In genomic region chr2:27655155-27655951, GRCh38 we compare ENCODE assay signal across 10 cellular contexts. TPM values are rescaled to one million over a fixed set of nuclear protein-coding genes. Genes with fewer than 3 reads are reported as not detected.
DNase-seq lines count a peak whose midpoint lies in the region; ATAC-seq and TF ChIP-seq lines count a peak whose summit lies in the region.
"Had no signal": no experiment of that assay in that cellular context is flagged by ENCODE, and none has a peak within 500 bp of the region (broad histone marks: within the 10 kb centered on the region; RNA-seq: fewer than 3 reads in every experiment).

No MANE protein-coding gene starts in this region.

- dilution Hi-C loops in mammary epithelial cell (cut with HindIII; ENCODE audit: low sequenced_read_pairs) = no loop called here

- TF ChIP-seq CTCF in mammary epithelial cell (conservative IDR thresholded peaks at IDR 0.05 in 1 of 2, IDR thresholded peaks at IDR 0.05 in 1 of 2; ENCODE audit: extremely low read depth in 1 of 2, insufficient read depth in 1 of 2, low read depth in 1 of 2, low read length in 2 of 2) = no peak

- BruUV-seq in mammary epithelial cell (replicated peaks; lab: Mats Ljungman, UMichigan) = no TSS peak

- peak overlapping the region; percentile 26 for H3K27ac Mint-ChIP-seq in activated T-cell treated with anti-CD3 and anti-CD28 coated beads, Interleukin-2, amount 50 U/mL, for 24 hours

- no peaks in the 10 kb centered on the region for H3K27me3 Mint-ChIP-seq in activated T-cell treated with anti-CD3 and anti-CD28 coated beads, Interleukin-2, amount 50 U/mL, for 24 hours

- CTCF ChIA-PET in mammary epithelial cell (lab: Charles Lee; ENCODE audit: low non-redundant PET) = no interaction called here

- no peaks in the 10 kb centered on the region for H3K27me3 ChIP-seq in mammary epithelial cell (ENCODE audit: insufficient read depth, low read length)
- H3K27me3 ChIP-seq: heart right ventricle had no signal

- peaks cover 17% of the 10 kb centered on the region for H3K4me1 ChIP-seq in mammary epithelial cell (ENCODE audit: insufficient read depth, low read length)

- no peaks in the 10 kb centered on the region for H3K9me3 ChIP-seq in mammary epithelial cell (replicated peaks; ENCODE audit: insufficient read depth, low read length)
- H3K9me3 ChIP-seq: heart right ventricle had no signal

- DNase-seq in activated T-cell treated with anti-CD3 and anti-CD28 coated beads, Interleukin-2, amount 50 U/mL, for 24 hours = no peak
- no peak for DNase-seq in activated T-cell treated with anti-CD3 and anti-CD28 coated beads, Interleukin-2, amount 50 U/mL, for 1 hour
- DNase-seq in mammary epithelial cell = peak; percentile 45
- peak; percentile 56 for DNase-seq in skeletal muscle cell (ENCODE audit: low read depth)
- DNase-seq: GDM1; heart right ventricle; NCI-H2171; stimulated activated naive CD4-positive, alpha-beta T cell had no signal

- H4K20me1 ChIP-seq in mammary epithelial cell (ENCODE audit: insufficient read depth, low read length) = no peaks in the 10 kb centered on the region

- H2AFZ ChIP-seq in mammary epithelial cell (ENCODE audit: low read depth, low read length) = no peak overlapping the region

- in situ Hi-C loops in mammary epithelial cell (cut with MboI; ENCODE audit: low sequenced_read_pairs in 2 of 2) = no loop called here

- H3K4me1 Mint-ChIP-seq in activated T-cell treated with anti-CD3 and anti-CD28 coated beads, Interleukin-2, amount 50 U/mL, for 24 hours (ENCODE audit: low read depth) = peaks cover 42% of the 10 kb centered on the region

- H3K4me3 Mint-ChIP-seq in activated T-cell treated with anti-CD3 and anti-CD28 coated beads, Interleukin-2, amount 50 U/mL, for 24 hours = no peak overlapping the region

- WGBS in mammary epithelial cell (ENCODE audit: low coverage, missing lambda C conversion rate) = 66% methylated on average over 7 of the region's 7 CpGs

- no peak overlapping the region for H3K4me2 ChIP-seq in mammary epithelial cell (ENCODE audit: insufficient read depth, low read depth, low read length)

- no peak overlapping the region for H3K9ac ChIP-seq in mammary epithelial cell (ENCODE audit: insufficient read depth, low read length)

- peaks cover 41% of the 10 kb centered on the region for H3K36me3 ChIP-seq in mammary epithelial cell (ENCODE audit: insufficient read depth, low read length)

- H3K79me2 ChIP-seq in mammary epithelial cell (ENCODE audit: insufficient read depth, low read length) = peaks cover 21% of the 10 kb centered on the region

- H3K4me3 ChIP-seq in mammary epithelial cell (replicated peaks in 1 of 3; ENCODE audit: insufficient read depth in 1 of 3, low read depth in 2 of 3, low read length in 3 of 3) (no peak overlapping the region), skeletal muscle cell (ENCODE audit: low read depth, low read length) (no peak overlapping the region)
- H3K4me3 ChIP-seq: heart right ventricle had no signal

- H3K36me3 Mint-ChIP-seq in activated T-cell treated with anti-CD3 and anti-CD28 coated beads, Interleukin-2, amount 50 U/mL, for 24 hours (ENCODE audit: low read depth) = peaks cover 95% of the 10 kb centered on the region

- H3K27ac ChIP-seq in mammary epithelial cell (ENCODE audit: insufficient read depth, low read depth, low read length) = no peak overlapping the region
- H3K27ac ChIP-seq: heart right ventricle had no signal

- ATAC-seq in GM21528 (IDR thresholded peaks at IDR 0.05; ENCODE audit: low FRiP score, unreplicated experiment) (no peak), HG02885 (IDR thresholded peaks at IDR 0.05; ENCODE audit: poor library complexity, unreplicated experiment) (no peak)

- intact Hi-C loops in mammary epithelial cell (cut with micrococcal nuclease) = no loop called here

- H3K9me3 Mint-ChIP-seq in activated T-cell treated with anti-CD3 and anti-CD28 coated beads, Interleukin-2, amount 50 U/mL, for 24 hours = no peaks in the 10 kb centered on the region

RNA-seq across cellular contexts. Expression of gene SUPT7L, which starts 8.1 kb away (rescaled TPM):
- 10 to 100 TPM; 31.2 to 46.2 TPM for total RNA-seq in mammary epithelial cell
- 28.8 TPM for polyA plus RNA-seq in mammary epithelial cell
- polyA minus RNA-seq in mammary epithelial cell = 13.9 TPM

RNA-seq across cellular contexts. Expression of gene SLC4A1AP, which starts 8.3 kb away (rescaled TPM):
- total RNA-seq in mammary epithelial cell = 10 to 100 TPM; 23.8 to 26.1 TPM
- polyA plus RNA-seq in mammary epithelial cell = 10.9 TPM
- polyA minus RNA-seq in mammary epithelial cell = 5.4 TPM

RNA-seq across cellular contexts. Expression of gene GPN1, which starts 26.5 kb away (rescaled TPM):
- 10 to 100 TPM; 42.9 to 46.8 TPM for total RNA-seq in mammary epithelial cell
- 64.0 TPM for polyA plus RNA-seq in mammary epithelial cell
- 75.2 TPM for polyA minus RNA-seq in mammary epithelial cell

RNA-seq across cellular contexts. Expression of gene CCDC121, which starts 26.5 kb away (rescaled TPM):
- 1 to 10 TPM; 1.2 to 1.9 TPM for total RNA-seq in mammary epithelial cell
- polyA plus RNA-seq in mammary epithelial cell = 1.0 TPM
- polyA minus RNA-seq in mammary epithelial cell = not detected

Comparison
In these comparisons a context has a peak if more than half of its experiments do, and no peak if none do; other contexts are left out.
1. DNase-seq: peak in mammary epithelial cell (single experiment) and skeletal muscle cell (single experiment); none in activated T-cell treated with anti-CD3 and anti-CD28 coated beads, Interleukin-2, amount 50 U/mL, for 24 hours (single experiment) and activated T-cell treated with anti-CD3 and anti-CD28 coated beads, Interleukin-2, amount 50 U/mL, for 1 hour (single experiment).